8 cellular contexts compared by ENCODE assay signal in genomic region chr6:107460074-107460631, GRCh38. TPM values are rescaled to one million over a fixed set of nuclear protein-coding genes. Genes with fewer than 3 reads are reported as not detected.
DNase-seq lines count a peak whose midpoint lies in the region; ATAC-seq and TF ChIP-seq lines count a peak whose summit lies in the region.

No MANE protein-coding gene starts in this region.

- peak overlapping the region; percentile 84 for H3K4me3 ChIP-seq in fibroblast of pulmonary artery (replicated peaks; ENCODE audit: low read depth, low read length)
- peak overlapping the region; percentile 69 to 95 for H3K4me3 ChIP-seq in prostate gland

- H3K9me3 ChIP-seq in T-helper 17 cell (ENCODE audit: control insufficient read depth, low read length, poor library complexity, severe bottlenecking) (no peaks in the 10 kb centered on the region), prostate gland (no peaks in the 10 kb centered on the region)

- no peak for ATAC-seq in T-helper 17 cell
- no peak for ATAC-seq in HG03520 (IDR thresholded peaks at IDR 0.05; ENCODE audit: unreplicated experiment)
- ATAC-seq in GM21717 (IDR thresholded peaks at IDR 0.05; ENCODE audit: unreplicated experiment), result no peak

- intact Hi-C loops in prostate gland (cut with DNase I), result loop anchor here (10.0 kb wide), 1 partner anchor 275 kb away; no protein-coding TSS in a partner anchor

- no peaks in the 10 kb centered on the region for H3K27me3 Mint-ChIP-seq in T-helper 1 cell treated with Interleukin-12 subunit alpha and Interleukin-12 subunit beta and Interleukin-4 antibody, amounts not matched to agents 30 μg/mL and 1 μg/mL, for 36 hours (ENCODE audit: low read depth)
- H3K27me3 Mint-ChIP-seq in T-helper 17 cell, result no peaks in the 10 kb centered on the region

- H3K4me1 Mint-ChIP-seq in T-helper 1 cell treated with Interleukin-12 subunit alpha and Interleukin-12 subunit beta and Interleukin-4 antibody, amounts not matched to agents 30 μg/mL and 1 μg/mL, for 36 hours (ENCODE audit: low read depth), result peaks cover 18% of the 10 kb centered on the region
- H3K4me1 Mint-ChIP-seq in T-helper 17 cell, result peaks cover 23% of the 10 kb centered on the region

- 36% methylated on average over 22 of the region's 22 CpGs for WGBS in prostate gland

- H3K27ac ChIP-seq in prostate gland, result peak overlapping the region; percentile 80 to 92

- no peaks in the 10 kb centered on the region for H3K27me3 ChIP-seq in prostate gland (replicated peaks; ENCODE audit: insufficient read depth)

- no peaks in the 10 kb centered on the region for H3K36me3 ChIP-seq in prostate gland

- DNase-seq in T-helper 1 cell (no peak), T-helper 17 cell (no peak), fibroblast of pulmonary artery (ENCODE audit: low read depth) (peak; percentile 21), prostate gland (ENCODE audit: low spot score) (no peak), NCI-H748 treated with DMSO at 0.1 percent for 48 hours (lab: John Stamatoyannopoulos, UW) (no peak)

- TF ChIP-seq CTCF in fibroblast of pulmonary artery (IDR thresholded peaks at IDR 0.05; ENCODE audit: low read length, missing control alignments), result no peak
- TF ChIP-seq CTCF in prostate gland (IDR thresholded peaks at IDR 0.05), result no peak

- H3K36me3 Mint-ChIP-seq in T-helper 1 cell treated with Interleukin-12 subunit alpha and Interleukin-12 subunit beta and Interleukin-4 antibody, amounts not matched to agents 30 μg/mL and 1 μg/mL, for 36 hours (ENCODE audit: low read depth), result peaks cover 7% of the 10 kb centered on the region
- peaks cover 2% of the 10 kb centered on the region for H3K36me3 Mint-ChIP-seq in T-helper 17 cell (ENCODE audit: low read depth)

- H3K4me1 ChIP-seq in prostate gland (replicated peaks), result peaks cover 3% of the 10 kb centered on the region

- H3K27ac Mint-ChIP-seq in T-helper 1 cell treated with Interleukin-12 subunit alpha and Interleukin-12 subunit beta and Interleukin-4 antibody, amounts not matched to agents 30 μg/mL and 1 μg/mL, for 36 hours, result peak overlapping the region; percentile 74
- peak overlapping the region; percentile 97 for H3K27ac Mint-ChIP-seq in T-helper 17 cell

- H3K9me3 Mint-ChIP-seq in T-helper 1 cell treated with Interleukin-12 subunit alpha and Interleukin-12 subunit beta and Interleukin-4 antibody, amounts not matched to agents 30 μg/mL and 1 μg/mL, for 36 hours, result no peaks in the 10 kb centered on the region

- TF ChIP-seq POLR2A in prostate gland (IDR thresholded peaks at IDR 0.05), result no peak

- H3K4me3 Mint-ChIP-seq in T-helper 1 cell treated with Interleukin-12 subunit alpha and Interleukin-12 subunit beta and Interleukin-4 antibody, amounts not matched to agents 30 μg/mL and 1 μg/mL, for 36 hours, result peak overlapping the region; percentile 86
- peak overlapping the region; percentile 97 for H3K4me3 Mint-ChIP-seq in T-helper 17 cell

RNA-seq across cellular contexts. Expression of gene PDSS2, which starts 0.8 kb away (rescaled TPM):
- total RNA-seq in T-helper 17 cell (10 to 100 TPM; 11.4 to 12.3 TPM), prostate gland (10 to 100 TPM; 12.7 to 35.3 TPM)

RNA-seq across cellular contexts. Expression of gene SOBP, which starts 29.8 kb away (rescaled TPM):
- under 1 TPM in 1 of 2 donors, not detected in 1; 0.16 TPM for total RNA-seq in T-helper 17 cell
- 10 to 100 TPM; 15.8 to 23.3 TPM for total RNA-seq in prostate gland

Comparison
In these comparisons a context has a peak if more than half of its experiments do, and no peak if none do; other contexts are left out.
1. RNA of gene SOBP, which starts 29.8 kb away (total RNA-seq): 15.8 to 23.3 TPM in prostate gland; 0.16 TPM in T-helper 17 cell; every median in the first group is over 10 times any median in the second.